Comparison of ENCODE assay signal across 1 cellular context in the genomic region with DNA sequence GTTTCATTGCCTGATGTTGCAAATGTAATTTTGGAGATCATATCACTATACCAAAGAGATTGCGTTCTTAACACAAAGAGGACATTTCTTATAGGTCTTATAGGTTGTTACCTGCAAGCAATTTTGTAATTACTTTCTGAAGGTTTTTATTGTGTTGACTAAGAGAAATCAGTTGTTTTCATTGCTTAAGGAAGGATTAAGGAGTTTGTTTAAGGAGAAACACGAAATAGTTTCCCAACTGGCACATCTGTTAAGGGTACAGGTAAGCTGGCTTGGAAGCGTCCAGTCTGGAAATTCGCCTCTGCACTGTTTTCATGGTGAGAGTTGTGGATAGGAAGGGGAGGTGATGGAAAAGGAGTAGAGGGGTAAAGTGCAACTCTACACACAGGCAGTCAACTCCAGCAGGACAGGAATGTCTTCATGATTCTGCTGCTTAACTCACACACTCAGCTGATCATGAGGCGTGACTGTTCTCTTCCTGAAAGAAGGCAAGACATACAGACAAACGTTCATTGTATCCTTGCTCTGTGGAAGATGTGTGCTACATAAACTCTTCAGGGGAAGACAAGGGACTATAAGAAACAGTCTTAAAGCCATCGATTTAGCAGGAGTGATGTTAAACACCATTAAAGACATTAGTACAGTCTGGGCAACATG.
TF ChIP-seq lines count a peak whose summit lies in the region.

No MANE protein-coding gene starts in this region.

TF ChIP-seq in H1, 55 proteins besides CTCF, POLR2A, EP300 and RAD21 (continued from another document):
- TF ChIP-seq JUN (IDR thresholded peaks at IDR 0.05; ENCODE audit: low read depth, low read length) = no peak
- TF ChIP-seq NRF1 (IDR thresholded peaks at IDR 0.05; ENCODE audit: low read depth, low read length) = no peak
- TF ChIP-seq SIX5 (IDR thresholded peaks at IDR 0.05; ENCODE audit: low read depth, low read length) = no peak
- TF ChIP-seq, protein P1, sequence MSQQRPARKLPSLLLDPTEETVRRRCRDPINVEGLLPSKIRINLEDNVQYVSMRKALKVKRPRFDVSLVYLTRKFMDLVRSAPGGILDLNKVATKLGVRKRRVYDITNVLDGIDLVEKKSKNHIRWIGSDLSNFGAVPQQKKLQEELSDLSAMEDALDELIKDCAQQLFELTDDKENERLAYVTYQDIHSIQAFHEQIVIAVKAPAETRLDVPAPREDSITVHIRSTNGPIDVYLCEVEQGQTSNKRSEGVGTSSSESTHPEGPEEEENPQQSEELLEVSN (IDR thresholded peaks at IDR 0.05) = no peak
- no peak for TF ChIP-seq BRCA1 (IDR thresholded peaks at IDR 0.05; ENCODE audit: low read depth, low read length)
- no peak for TF ChIP-seq CHD7 (IDR thresholded peaks at IDR 0.05; ENCODE audit: insufficient replicate concordance, low read length)
- no peak for TF ChIP-seq ATF2 (IDR thresholded peaks at IDR 0.05; ENCODE audit: low read length)
- TF ChIP-seq SP2 (IDR thresholded peaks at IDR 0.05; ENCODE audit: low read length) = no peak
